Comparison of ENCODE assay signal across 26 cellular contexts in genomic region chr4:25069014-25069413, GRCh38. TPM values are rescaled to one million over a fixed set of nuclear protein-coding genes. Genes with fewer than 3 reads are reported as not detected.
DNase-seq lines count a peak whose midpoint lies in the region; ATAC-seq and TF ChIP-seq lines count a peak whose summit lies in the region.
"Had no signal": no experiment of that assay in that cellular context is flagged by ENCODE, and none has a peak within 500 bp of the region (broad histone marks: within the 10 kb centered on the region; RNA-seq: fewer than 3 reads in every experiment).

No MANE protein-coding gene starts in this region.

- H3K9me3 ChIP-seq in HUES48 (ENCODE audit: control insufficient read depth, insufficient read depth, low read length) = 0 out of 2 replicates have a peak, but pooled peaks cover 2% of the 10 kb centered on the region
- H3K9me3 ChIP-seq in endodermal cell (ENCODE audit: control insufficient read depth, low read length) = peaks cover 27% of the 10 kb centered on the region
- no peaks in the 10 kb centered on the region for H3K9me3 ChIP-seq in smooth muscle cell (replicated peaks; ENCODE audit: low read depth)
- H3K9me3 ChIP-seq: adrenal gland, Peyer's patch had no signal

- 67% methylated on average over 3 of the region's 3 CpGs; no CpG with 5 or more reads in 1 of the 2 experiments for WGBS in endodermal cell (ENCODE audit: insufficient coverage in 1 of 2, insufficient read length in 1 of 2), 2 experiments
- 85% methylated on average over 3 of the region's 3 CpGs for WGBS in smooth muscle cell (ENCODE audit: low lambda C conversion rate)

- ATAC-seq in GM21737 (IDR thresholded peaks at IDR 0.05; ENCODE audit: unreplicated experiment) (no peak), HG03521 (IDR thresholded peaks at IDR 0.05; ENCODE audit: unreplicated experiment) (no peak)
- ATAC-seq: left cardiac atrium; stimulated activated naive CD8-positive, alpha-beta T cell treated with anti-CD3 and anti-CD28 coated beads, Interleukin-15, Interleukin-2, amounts not matched to agents 100 U/mL and 50 U/mL, for 24 hours; T-cell had no signal

- no peak overlapping the region for H2AFZ ChIP-seq in smooth muscle cell (ENCODE audit: low read depth)

- DNase-seq in COLO668 (lab: John Stamatoyannopoulos, UW; ENCODE audit: unreplicated experiment) = peak; percentile 28
- DNase-seq in endodermal cell = peak; percentile 77
- no peak for DNase-seq in smooth muscle cell (lab: John Stamatoyannopoulos, UW; ENCODE audit: unreplicated experiment)
- no peak for DNase-seq in SW 1271 (lab: John Stamatoyannopoulos, UW)
- DNase-seq: activated CD4-positive, alpha-beta T cell treated with anti-CD3 and anti-CD28 coated beads, Interleukin-2, amount 50 U/mL, for 4 hours; activated naive CD4-positive, alpha-beta T cell treated with Interleukin-2 at 50 U/mL for 16 hours; adrenal gland; CD4-positive, alpha-beta memory T cell; DMS79; erythroblast; head of caudate nucleus; IMR-90; left cardiac atrium; mesenchymal stem cell; NCI-H2171; Peyer's patch; SHP77 treated with DMSO at 0.1 percent for 48 hours; stimulated activated naive CD8-positive, alpha-beta T cell treated with anti-CD3 and anti-CD28 coated beads, Interleukin-15, Interleukin-2, amounts not matched to agents 100 U/mL and 50 U/mL, for 24 hours; T-cell had no signal

- H3K4me3 ChIP-seq in HUES48 (ENCODE audit: low read depth, low read length) (no peak overlapping the region), endodermal cell (ENCODE audit: low read length) (no peak overlapping the region), smooth muscle cell (no peak overlapping the region)
- H3K4me3 ChIP-seq: adrenal gland, Peyer's patch had no signal

- H3F3A ChIP-seq in smooth muscle cell (ENCODE audit: low read depth) = no peaks in the 10 kb centered on the region

- H3K4me3 Mint-ChIP-seq in endodermal cell (no peak overlapping the region), nephron (no peak overlapping the region)
- H3K4me3 Mint-ChIP-seq: brain; CD4-positive, alpha-beta memory T cell; T-cell had no signal

- H3K27ac ChIP-seq in HUES48 (ENCODE audit: low read depth, low read length) (peak overlapping the region; percentile 73), endodermal cell (ENCODE audit: low read depth, low read length) (no peak overlapping the region), smooth muscle cell (ENCODE audit: low read depth) (no peak overlapping the region)
- H3K27ac ChIP-seq: adrenal gland, HL-60, Peyer's patch had no signal

- H3K36me3 ChIP-seq in HUES48 (ENCODE audit: control insufficient read depth, insufficient read depth, low read length) (no peaks in the 10 kb centered on the region), endodermal cell (ENCODE audit: control insufficient read depth, insufficient read depth, low read length) (no peaks in the 10 kb centered on the region), smooth muscle cell (ENCODE audit: low read depth) (no peaks in the 10 kb centered on the region)
- H3K36me3 ChIP-seq: adrenal gland, Peyer's patch had no signal

- no peaks in the 10 kb centered on the region for H3K27me3 Mint-ChIP-seq in endodermal cell (ENCODE audit: insufficient read depth)
- no peaks in the 10 kb centered on the region for H3K27me3 Mint-ChIP-seq in nephron (ENCODE audit: low read depth)
- H3K27me3 Mint-ChIP-seq: brain had no signal

- peaks cover 25% of the 10 kb centered on the region for H3K9me3 Mint-ChIP-seq in endodermal cell
- peaks cover 4% of the 10 kb centered on the region for H3K9me3 Mint-ChIP-seq in nephron

- no peaks in the 10 kb centered on the region for H3K79me2 ChIP-seq in smooth muscle cell (ENCODE audit: low read depth)

- H3K9ac ChIP-seq in HUES48 (ENCODE audit: low read depth, low read length) = no peak overlapping the region
- peak overlapping the region; percentile 9 for H3K9ac ChIP-seq in endodermal cell (ENCODE audit: extremely low read depth, low read length, poor library complexity, severe bottlenecking)
- H3K9ac ChIP-seq in smooth muscle cell (ENCODE audit: low read depth) = no peak overlapping the region

- no peaks in the 10 kb centered on the region for H3K27me3 ChIP-seq in HUES48 (ENCODE audit: control insufficient read depth, insufficient read depth, low read length)
- no peaks in the 10 kb centered on the region for H3K27me3 ChIP-seq in endodermal cell (ENCODE audit: control insufficient read depth, insufficient read depth, low read length, poor library complexity, severe bottlenecking)
- no peaks in the 10 kb centered on the region for H3K27me3 ChIP-seq in smooth muscle cell (ENCODE audit: low read depth)
- H3K27me3 ChIP-seq: adrenal gland, Peyer's patch had no signal

- no peaks in the 10 kb centered on the region for H4K20me1 ChIP-seq in smooth muscle cell (ENCODE audit: low read depth)

- peaks cover under 1% of the 10 kb centered on the region for H3K36me3 Mint-ChIP-seq in endodermal cell (ENCODE audit: low read depth)
- no peaks in the 10 kb centered on the region for H3K36me3 Mint-ChIP-seq in nephron (ENCODE audit: low read depth)
- H3K36me3 Mint-ChIP-seq: brain; CD4-positive, alpha-beta memory T cell; T-cell had no signal

- peaks cover 54% of the 10 kb centered on the region for H3K4me1 Mint-ChIP-seq in endodermal cell
- peaks cover 34% of the 10 kb centered on the region for H3K4me1 Mint-ChIP-seq in nephron
- H3K4me1 Mint-ChIP-seq: CD4-positive, alpha-beta memory T cell; T-cell had no signal

- TF ChIP-seq CTCF in endodermal cell (conservative IDR thresholded peaks at IDR 0.05) (no peak), nephron (IDR thresholded peaks at IDR 0.05; ENCODE audit: unreplicated experiment in 3 of 3) (no peak), smooth muscle cell (IDR thresholded peaks at IDR 0.05; ENCODE audit: borderline replicate concordance, insufficient read depth, poor library complexity, severe bottlenecking) (no peak)

- H3K4me2 ChIP-seq in smooth muscle cell = no peak overlapping the region

- H3K27ac Mint-ChIP-seq in endodermal cell = peak overlapping the region; percentile 98
- H3K27ac Mint-ChIP-seq in nephron = peak overlapping the region in 2 of 3 experiments; percentile 46
- H3K27ac Mint-ChIP-seq: brain; CD4-positive, alpha-beta memory T cell; T-cell had no signal

- peaks cover 43% of the 10 kb centered on the region for H3K4me1 ChIP-seq in HUES48 (ENCODE audit: control insufficient read depth, insufficient read depth, low read length)
- peaks cover 9% of the 10 kb centered on the region for H3K4me1 ChIP-seq in endodermal cell (ENCODE audit: control insufficient read depth, insufficient read depth, low read length)
- H3K4me1 ChIP-seq in smooth muscle cell (ENCODE audit: low read depth) = no peaks in the 10 kb centered on the region
- H3K4me1 ChIP-seq: adrenal gland, Peyer's patch had no signal

RNA-seq across cellular contexts. Expression of gene LGI2, which starts 38.3 kb away (rescaled TPM):
- total RNA-seq in endodermal cell (10 to 100 TPM in 1 of 2 donors, 1 to 10 TPM in 1; 6.5 to 15.9 TPM), smooth muscle cell (3.1 and 9.1 TPM in 2 replicates)
- 5.1 TPM for polyA plus RNA-seq in endodermal cell (2013, experiment 1 of 2)
- polyA plus RNA-seq in endodermal cell (2013, experiment 2 of 2) = 3.7 TPM
- polyA plus RNA-seq in smooth muscle cell = 2.1 and 9.3 TPM in 2 replicates
- total RNA-seq: CD4-positive, alpha-beta memory T cell; IMR-90; myocyte had no signal
- polyA plus RNA-seq: CD4-positive, alpha-beta memory T cell; IMR-90 had no signal

Comparison
In these comparisons a context has a peak if more than half of its experiments do, and no peak if none do; other contexts are left out.
1. DNase-seq: peak in COLO668 (single experiment) and endodermal cell (single experiment); none in smooth muscle cell (single experiment) and SW 1271 (0 of 2).